Comparison of ENCODE assay signal across 11 cellular contexts in genomic region chr11:9017773-9018172, GRCh38. TPM values are rescaled to one million over a fixed set of nuclear protein-coding genes. Genes with fewer than 3 reads are reported as not detected.
DNase-seq lines count a peak whose midpoint lies in the region; ATAC-seq, FAIRE-seq and TF ChIP-seq lines count a peak whose summit lies in the region.
"Had no signal": no experiment of that assay in that cellular context is flagged by ENCODE, and none has a peak within 500 bp of the region (broad histone marks: within the 10 kb centered on the region; RNA-seq: fewer than 3 reads in every experiment).

No MANE protein-coding gene starts in this region.

- ATAC-seq in naive thymus-derived CD4-positive, alpha-beta T cell, result peak; percentile 86
- ATAC-seq in HG02870 (IDR thresholded peaks at IDR 0.05; ENCODE audit: unreplicated experiment) (no peak), GM21423 (IDR thresholded peaks at IDR 0.05; ENCODE audit: unreplicated experiment) (no peak)
- ATAC-seq in activated naive CD8-positive, alpha-beta T cell treated with anti-CD3 and anti-CD28 coated beads, Interleukin-2, amount 50 U/mL, for 24 hours, result no peak

- H3K4me3 ChIP-seq in endothelial cell of umbilical vein (replicated peaks in 1 of 3; ENCODE audit: insufficient read depth in 1 of 3, low read depth in 1 of 3, low read length in 3 of 3), result no peak overlapping the region
- no peak overlapping the region for H3K4me3 ChIP-seq in naive thymus-derived CD4-positive, alpha-beta T cell (ENCODE audit: low read length)

- no peak overlapping the region for H3K4me3 Mint-ChIP-seq in naive thymus-derived CD4-positive, alpha-beta T cell
- H3K4me3 Mint-ChIP-seq in activated naive CD8-positive, alpha-beta T cell treated with anti-CD3 and anti-CD28 coated beads, Interleukin-2, amount 50 U/mL, for 24 hours, result no peak overlapping the region

- H3K27me3 Mint-ChIP-seq in naive thymus-derived CD4-positive, alpha-beta T cell, result peaks cover under 1 to 18% (median 6%) of the 10 kb centered on the region in 5 donors
- H3K27me3 Mint-ChIP-seq in activated naive CD8-positive, alpha-beta T cell treated with anti-CD3 and anti-CD28 coated beads, Interleukin-2, amount 50 U/mL, for 24 hours, result peaks cover 8% of the 10 kb centered on the region

- peak overlapping the region; percentile 20 for H2AFZ ChIP-seq in endothelial cell of umbilical vein (ENCODE audit: low read depth, low read length)

- peaks cover 0 to 35% (median 18%) of the 10 kb centered on the region in 7 donors for H3K4me1 Mint-ChIP-seq in naive thymus-derived CD4-positive, alpha-beta T cell
- H3K4me1 Mint-ChIP-seq in activated naive CD8-positive, alpha-beta T cell treated with anti-CD3 and anti-CD28 coated beads, Interleukin-2, amount 50 U/mL, for 24 hours, result peaks cover 11% of the 10 kb centered on the region

- H3K36me3 ChIP-seq in endothelial cell of umbilical vein (ENCODE audit: control insufficient read depth in 2 of 2, extremely low read depth in 1 of 2, insufficient read depth in 2 of 2, low read length in 2 of 2), result no peaks in the 10 kb centered on the region
- no peaks in the 10 kb centered on the region for H3K36me3 ChIP-seq in naive thymus-derived CD4-positive, alpha-beta T cell (ENCODE audit: control insufficient read depth in 2 of 3, insufficient read depth in 3 of 3, low read length in 3 of 3)

- H3K9me3 Mint-ChIP-seq in naive thymus-derived CD4-positive, alpha-beta T cell, result no peaks in the 10 kb centered on the region
- no peaks in the 10 kb centered on the region for H3K9me3 Mint-ChIP-seq in activated naive CD8-positive, alpha-beta T cell treated with anti-CD3 and anti-CD28 coated beads, Interleukin-2, amount 50 U/mL, for 24 hours

- H3K4me2 ChIP-seq in endothelial cell of umbilical vein (ENCODE audit: insufficient read depth, low read length), result no peak overlapping the region

- H3K36me3 Mint-ChIP-seq in naive thymus-derived CD4-positive, alpha-beta T cell, result peaks cover 0 to 1% (median 0%) of the 10 kb centered on the region in 5 donors
- no peaks in the 10 kb centered on the region for H3K36me3 Mint-ChIP-seq in activated naive CD8-positive, alpha-beta T cell treated with anti-CD3 and anti-CD28 coated beads, Interleukin-2, amount 50 U/mL, for 24 hours (ENCODE audit: low read depth)

- FAIRE-seq in endothelial cell of umbilical vein (lab: Jason Lieb, UNC), result no peak
- FAIRE-seq: astrocyte had no signal

- dilution Hi-C loops in endothelial cell of umbilical vein (cut with MboI; ENCODE audit: extremely low pct_ligation_motif_present, low sequenced_read_pairs), result no loop called here

- no peak overlapping the region for H3K27ac Mint-ChIP-seq in naive thymus-derived CD4-positive, alpha-beta T cell
- no peak overlapping the region for H3K27ac Mint-ChIP-seq in activated naive CD8-positive, alpha-beta T cell treated with anti-CD3 and anti-CD28 coated beads, Interleukin-2, amount 50 U/mL, for 24 hours

- peak; percentile 51 to 54 for DNase-seq in AML-193 (lab: John Stamatoyannopoulos, UW)
- peak; percentile 98 for DNase-seq in MV-4-11 (lab: John Stamatoyannopoulos, UW)
- no peak for DNase-seq in endothelial cell of umbilical vein (ENCODE audit: low read depth, low spot score)
- no peak for DNase-seq in naive thymus-derived CD4-positive, alpha-beta T cell
- DNase-seq in activated naive CD8-positive, alpha-beta T cell treated with anti-CD3 and anti-CD28 coated beads, Interleukin-2, amount 50 U/mL, for 24 hours, result no peak
- DNase-seq in central memory CD4-positive, alpha-beta T cell, result no peak
- DNase-seq: NCI-H1436 treated with DMSO at 0.1 percent for 48 hours; stimulated activated CD4-positive, alpha-beta T cell treated with anti-CD3 and anti-CD28 coated beads, Interleukin-4, amount 100 ng/mL, for 4 hours had no signal

- no peak for TF ChIP-seq POLR2A in endothelial cell of umbilical vein (IDR thresholded peaks at IDR 0.05; ENCODE audit: low read depth, low read length)

- H3K9me1 ChIP-seq in endothelial cell of umbilical vein (replicated peaks; ENCODE audit: control insufficient read depth, extremely low read depth, insufficient read depth, low read length), result no peaks in the 10 kb centered on the region

- intact Hi-C loops in endothelial cell of umbilical vein (cut with micrococcal nuclease), result loop anchor here (5.0 to 10.0 kb wide), 5 partner anchors 105 to 1307 kb away; partner anchors contain the start of gene IPO7
- intact Hi-C loops in naive thymus-derived CD4-positive, alpha-beta T cell (cut with micrococcal nuclease), result loop anchor here in 1 of 2 donors (5.0 kb wide), 2 partner anchors 1290 to 1305 kb away; partner anchors contain the start of gene ADM

- no peak overlapping the region for H3K27ac ChIP-seq in endothelial cell of umbilical vein (ENCODE audit: insufficient read depth, low read depth, low read length)
- no peak overlapping the region for H3K27ac ChIP-seq in naive thymus-derived CD4-positive, alpha-beta T cell (ENCODE audit: low read depth, low read length)

- H3K4me1 ChIP-seq in endothelial cell of umbilical vein (ENCODE audit: control insufficient read depth, extremely low read depth, insufficient read depth, low read length), result peaks cover 13% of the 10 kb centered on the region
- peaks cover 0 to 9% of the 10 kb centered on the region in 2 donors for H3K4me1 ChIP-seq in naive thymus-derived CD4-positive, alpha-beta T cell (ENCODE audit: control insufficient read depth in 2 of 2, insufficient read depth in 2 of 2, low read length in 2 of 2)

- TF ChIP-seq CTCF in endothelial cell of umbilical vein (IDR thresholded peaks at IDR 0.05; ENCODE audit: extremely low read depth in 1 of 2, insufficient read depth in 1 of 2, low read depth in 1 of 2, low read length in 2 of 2), result no peak

- H3K27me3 ChIP-seq in endothelial cell of umbilical vein (ENCODE audit: control insufficient read depth in 2 of 2, insufficient read depth in 2 of 2, low read length in 2 of 2), result peaks cover 2% of the 10 kb centered on the region in 2 experiments
- no peaks in the 10 kb centered on the region for H3K27me3 ChIP-seq in naive thymus-derived CD4-positive, alpha-beta T cell (ENCODE audit: control insufficient read depth in 2 of 2, insufficient read depth in 2 of 2, low read length in 2 of 2)

- H3K9ac ChIP-seq in endothelial cell of umbilical vein (replicated peaks; ENCODE audit: extremely low read depth, insufficient read depth, low read length), result no peak overlapping the region

- CTCF ChIA-PET in endothelial cell of umbilical vein (lab: Charles Lee), result interaction anchor here (1.1 to 7.0 kb wide), 6 partner anchors 10 to 488 kb away, joined by 3 to 248 read pairs (median 16); no protein-coding TSS in a partner anchor
- CTCF ChIA-PET in naive thymus-derived CD4-positive, alpha-beta T cell (lab: Charles Lee), result interaction anchor here (1.4 to 4.2 kb wide), 3 partner anchors 8 to 488 kb away, joined by 3 to 52 read pairs (median 16); no protein-coding TSS in a partner anchor

- no peaks in the 10 kb centered on the region for H4K20me1 ChIP-seq in endothelial cell of umbilical vein (replicated peaks; ENCODE audit: control insufficient read depth, extremely low read depth, insufficient read depth, low read length)

- no peaks in the 10 kb centered on the region for H3K79me2 ChIP-seq in endothelial cell of umbilical vein (ENCODE audit: control insufficient read depth, insufficient read depth, low read length)

- no peaks in the 10 kb centered on the region for H3K9me3 ChIP-seq in endothelial cell of umbilical vein (replicated peaks; ENCODE audit: control insufficient read depth, insufficient read depth, low read length)
- no peaks in the 10 kb centered on the region for H3K9me3 ChIP-seq in naive thymus-derived CD4-positive, alpha-beta T cell (ENCODE audit: control insufficient read depth in 2 of 3, low read length in 3 of 3)

- POLR2A ChIA-PET in endothelial cell of umbilical vein (lab: Charles Lee), result no interaction called here
- POLR2A ChIA-PET in naive thymus-derived CD4-positive, alpha-beta T cell (lab: Charles Lee), result no interaction called here

- BruUV-seq in endothelial cell of umbilical vein (replicated peaks; lab: Mats Ljungman, UMichigan), result no TSS peak

TF ChIP-seq in endothelial cell of umbilical vein, 7 proteins besides CTCF, POLR2A, EP300 and RAD21 (continues in another document):
- no peak for TF ChIP-seq GATA2 (IDR thresholded peaks at IDR 0.05; ENCODE audit: insufficient read depth, insufficient read length, low read depth, low read length)
- no peak for TF ChIP-seq EZH2 (IDR thresholded peaks at IDR 0.05; ENCODE audit: borderline replicate concordance, low read depth, low read length, severe bottlenecking)
- no peak for TF ChIP-seq POLR2AphosphoS5 (IDR thresholded peaks at IDR 0.05; ENCODE audit: insufficient read depth, low read depth, low read length)
- TF ChIP-seq, protein P1, sequence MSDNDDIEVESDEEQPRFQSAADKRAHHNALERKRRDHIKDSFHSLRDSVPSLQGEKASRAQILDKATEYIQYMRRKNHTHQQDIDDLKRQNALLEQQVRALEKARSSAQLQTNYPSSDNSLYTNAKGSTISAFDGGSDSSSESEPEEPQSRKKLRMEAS (IDR thresholded peaks at IDR 0.05; ENCODE audit: insufficient read depth, insufficient read length), result no peak
- TF ChIP-seq FOS (IDR thresholded peaks at IDR 0.05; ENCODE audit: borderline replicate concordance, insufficient read depth, low read length), result no peak

RNA-seq across cellular contexts. Expression of gene NRIP3, which starts 14.0 kb away (rescaled TPM):
- 8.4 and 9.9 TPM in 2 replicates for total RNA-seq in endothelial cell of umbilical vein
- 3.0 and 3.7 TPM in 2 replicates for polyA plus RNA-seq in endothelial cell of umbilical vein
- polyA plus RNA-seq in endothelial cell of umbilical vein (2011; cell fraction: cytosol; rRNA removed), result 3.9 and 4.4 TPM in 2 replicates
- 5.0 and 5.7 TPM in 2 replicates for polyA plus RNA-seq in endothelial cell of umbilical vein (2011; cell fraction: nucleus; rRNA removed)
- polyA plus RNA-seq in endothelial cell of umbilical vein (2012), result 6.8 and 15.1 TPM in 2 replicates
- polyA minus RNA-seq in endothelial cell of umbilical vein, result 7.1 and 7.7 TPM in 2 replicates
- not detected for polyA minus RNA-seq in endothelial cell of umbilical vein (2011; cell fraction: cytosol; rRNA and poly(A)+ RNA removed)
- 2.5 and 3.5 TPM in 2 replicates for polyA minus RNA-seq in endothelial cell of umbilical vein (2011; cell fraction: nucleus; rRNA and poly(A)+ RNA removed)
- total RNA-seq in naive thymus-derived CD4-positive, alpha-beta T cell, result 10 to 100 TPM in 1 of 5 experiments, 1 to 10 TPM in 2, under 1 TPM in 2; 0.59 to 11.0 (median 3.4) TPM
- under 1 TPM in 1 of 2 donors, not detected in 1; 0.13 TPM for polyA plus RNA-seq in naive thymus-derived CD4-positive, alpha-beta T cell

RNA-seq across cellular contexts. Expression of gene TMEM9B, which starts 53.5 kb away (rescaled TPM):
- total RNA-seq in endothelial cell of umbilical vein, result 27.1 and 30.2 TPM in 2 replicates
- polyA plus RNA-seq in endothelial cell of umbilical vein, result 23.8 and 28.2 TPM in 2 replicates
- 21.8 and 22.2 TPM in 2 replicates for polyA plus RNA-seq in endothelial cell of umbilical vein (2011; cell fraction: cytosol; rRNA removed)
- 7.6 and 12.2 TPM in 2 replicates for polyA plus RNA-seq in endothelial cell of umbilical vein (2011; cell fraction: nucleus; rRNA removed)
- polyA plus RNA-seq in endothelial cell of umbilical vein (2012), result 42.5 and 53.9 TPM in 2 replicates
- 23.1 and 30.1 TPM in 2 replicates for polyA minus RNA-seq in endothelial cell of umbilical vein
- 8.7 TPM for polyA minus RNA-seq in endothelial cell of umbilical vein (2011; cell fraction: cytosol; rRNA and poly(A)+ RNA removed)
- 5.8 and 10.0 TPM in 2 replicates for polyA minus RNA-seq in endothelial cell of umbilical vein (2011; cell fraction: nucleus; rRNA and poly(A)+ RNA removed)
- 10 to 100 TPM; 16.2 to 33.6 (median 30.6) TPM for total RNA-seq in naive thymus-derived CD4-positive, alpha-beta T cell
- polyA plus RNA-seq in naive thymus-derived CD4-positive, alpha-beta T cell, result 10 to 100 TPM; 62.1 to 83.0 TPM

Comparison
In these comparisons a context has a peak if more than half of its experiments do, and no peak if none do; other contexts are left out.
1. DNase-seq: peak in AML-193 (2 of 2) and MV-4-11 (single experiment); none in endothelial cell of umbilical vein (single experiment), naive thymus-derived CD4-positive, alpha-beta T cell (0 of 9), activated naive CD8-positive, alpha-beta T cell treated with anti-CD3 and anti-CD28 coated beads, Interleukin-2, amount 50 U/mL, for 24 hours (single experiment) and central memory CD4-positive, alpha-beta T cell (single experiment).